Comparison of ENCODE assay signal across 9 cellular contexts in the genomic region with DNA sequence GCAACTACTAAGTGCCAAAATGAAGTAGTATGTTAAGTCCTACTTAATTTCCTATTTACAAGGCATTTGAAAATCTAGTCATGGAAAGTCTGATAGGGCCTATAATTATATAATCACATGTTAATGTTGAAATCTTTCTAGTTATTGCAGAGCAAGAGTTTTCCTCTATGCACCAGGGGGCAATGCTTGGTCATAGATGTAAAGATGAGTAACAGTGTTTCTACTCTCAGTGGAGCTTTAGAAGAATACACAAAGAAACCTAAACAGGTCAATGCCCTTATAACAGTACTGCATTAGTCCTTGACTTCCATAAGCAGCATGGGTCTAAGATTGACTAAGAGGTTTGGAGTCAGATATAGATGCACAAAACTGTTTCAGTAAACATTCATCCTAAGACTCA.
A peak's percentile ranks its signal among the peaks of the same experiment; 100 is the strongest.
DNase-seq lines count a peak whose midpoint lies in the region; ATAC-seq and TF ChIP-seq lines count a peak whose summit lies in the region.
"Had no signal": no experiment of that assay in that cellular context is flagged by ENCODE, and none has a peak within 500 bp of the region (broad histone marks: within the 10 kb centered on the region; RNA-seq: fewer than 3 reads in every experiment).

No MANE protein-coding gene starts in this region.

- H3K27ac ChIP-seq in osteoblast (ENCODE audit: low read depth, low read length) = no peak overlapping the region

- TF ChIP-seq CTCF in osteoblast (IDR thresholded peaks at IDR 0.05; ENCODE audit: extremely low read depth, low read depth, low read length) (peak; percentile 64), progenitor cell of endocrine pancreas (IDR thresholded peaks at IDR 0.05; ENCODE audit: unreplicated experiment) (no peak)

- no peak for ATAC-seq in GM19463 (IDR thresholded peaks at IDR 0.05; ENCODE audit: unreplicated experiment)
- no peak for ATAC-seq in HG02588 (IDR thresholded peaks at IDR 0.05; ENCODE audit: unreplicated experiment)

- H4K20me1 ChIP-seq in osteoblast (ENCODE audit: insufficient read depth, low read length) = no peaks in the 10 kb centered on the region

- H3K4me3 Mint-ChIP-seq in progenitor cell of endocrine pancreas (ENCODE audit: low read depth) = no peak overlapping the region
- H3K4me3 Mint-ChIP-seq: dendritic cell treated with granulocyte-macrophage colony-stimulating factor and Interleukin-4, amounts not matched to agents 40 ng/mL and 50 ng/mL, for 4 days had no signal

- no peaks in the 10 kb centered on the region for H3K9me3 Mint-ChIP-seq in progenitor cell of endocrine pancreas (ENCODE audit: low read depth)
- H3K9me3 Mint-ChIP-seq: dendritic cell treated with granulocyte-macrophage colony-stimulating factor and Interleukin-4, amounts not matched to agents 40 ng/mL and 50 ng/mL, for 4 days had no signal

- no peaks in the 10 kb centered on the region for H3K79me2 ChIP-seq in osteoblast (ENCODE audit: insufficient read depth, low read length)

- no peak overlapping the region for H2AFZ ChIP-seq in osteoblast (ENCODE audit: low read length)

- H3K27me3 Mint-ChIP-seq in progenitor cell of endocrine pancreas = peaks cover 27% of the 10 kb centered on the region
- H3K27me3 Mint-ChIP-seq: dendritic cell treated with granulocyte-macrophage colony-stimulating factor and Interleukin-4, amounts not matched to agents 40 ng/mL and 50 ng/mL, for 4 days had no signal

- no peaks in the 10 kb centered on the region for H3K9me3 ChIP-seq in osteoblast (ENCODE audit: low read depth, low read length)

- H3K4me1 Mint-ChIP-seq in progenitor cell of endocrine pancreas (ENCODE audit: low read depth) = peaks cover 6% of the 10 kb centered on the region

- DNase-seq in ELR (ENCODE audit: low read depth) (peak; percentile 71), LHCN-M2 (ENCODE audit: low read depth) (peak; percentile 68), cerebellum (ENCODE audit: low spot score) (peak; percentile 8), osteoblast (ENCODE audit: insufficient read length, low spot score, missing footprints) (no peak), progenitor cell of endocrine pancreas (ENCODE audit: low spot score, unreplicated experiment) (no peak), NCI-H187 treated with DMSO at 0.1 percent for 48 hours (lab: John Stamatoyannopoulos, UW) (no peak)

- no peaks in the 10 kb centered on the region for H3K4me1 ChIP-seq in osteoblast (ENCODE audit: insufficient read depth, low read length)

- H3K27me3 ChIP-seq in osteoblast (ENCODE audit: insufficient read depth, low read length) = no peaks in the 10 kb centered on the region

- H3K36me3 ChIP-seq in osteoblast (ENCODE audit: insufficient read depth, low read length) = no peaks in the 10 kb centered on the region

- H3K27ac Mint-ChIP-seq in progenitor cell of endocrine pancreas = no peak overlapping the region
- H3K27ac Mint-ChIP-seq: dendritic cell treated with granulocyte-macrophage colony-stimulating factor and Interleukin-4, amounts not matched to agents 40 ng/mL and 50 ng/mL, for 4 days had no signal

- H3K4me2 ChIP-seq in osteoblast (ENCODE audit: insufficient read depth, low read length) = no peak overlapping the region

- H3K36me3 Mint-ChIP-seq in progenitor cell of endocrine pancreas (ENCODE audit: insufficient read depth) = no peaks in the 10 kb centered on the region

- H3K4me3 ChIP-seq in osteoblast (ENCODE audit: insufficient read depth, low read length) = no peak overlapping the region

Comparison
In these comparisons a context has a peak if more than half of its experiments do, and no peak if none do; other contexts are left out.
1. DNase-seq: peak in ELR (single experiment), LHCN-M2 (single experiment) and cerebellum (single experiment); none in osteoblast (single experiment), progenitor cell of endocrine pancreas (single experiment) and NCI-H187 treated with DMSO at 0.1 percent for 48 hours (single experiment).